Comparison of ENCODE assay signal across 1 cellular context in the genomic region with DNA sequence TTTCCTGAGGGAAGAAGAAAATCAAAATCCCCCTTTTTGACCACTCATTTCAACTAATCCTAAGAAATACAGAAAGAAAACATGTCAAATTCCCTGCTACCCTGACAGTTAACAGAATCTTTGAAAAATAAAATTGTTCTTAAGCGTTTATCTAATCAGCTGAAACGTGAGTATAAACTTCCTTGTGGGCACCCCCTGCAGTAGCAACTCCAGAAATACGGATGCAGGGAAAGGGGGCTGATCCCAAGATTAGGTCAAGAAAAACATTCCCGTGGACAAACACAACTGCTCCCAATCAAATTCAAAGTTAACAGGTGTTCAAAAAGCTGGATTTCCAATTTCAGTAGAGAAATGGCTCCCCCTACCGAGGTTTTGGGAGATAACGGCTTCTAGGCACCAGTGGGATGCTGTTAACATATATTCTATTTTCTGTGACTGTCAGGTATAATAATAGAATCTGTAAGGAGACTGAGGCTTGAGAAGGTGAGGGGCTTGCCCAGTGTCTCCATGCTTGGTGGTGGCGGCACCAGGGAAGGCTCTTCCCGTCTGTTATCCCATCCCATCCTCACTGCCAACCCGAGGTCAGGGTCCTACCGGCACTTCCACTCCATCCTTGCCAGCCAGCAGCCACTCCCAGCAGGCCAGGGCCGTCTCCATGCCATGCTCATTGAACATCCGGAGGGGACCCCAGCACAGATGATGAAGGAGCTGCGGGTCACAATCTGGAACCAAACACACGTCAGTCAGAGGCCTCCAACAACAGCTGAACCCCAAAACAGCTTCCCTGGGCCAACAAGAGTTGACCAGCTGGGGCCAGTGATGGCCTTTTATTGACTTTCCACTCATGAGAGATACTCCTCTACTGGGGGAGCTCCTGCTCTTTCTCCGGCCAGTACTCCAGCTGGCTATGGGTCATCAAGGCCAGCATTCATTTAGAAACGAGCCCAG.
A peak's percentile ranks its signal among the peaks of the same experiment; 100 is the strongest.
TF ChIP-seq lines count a peak whose summit lies in the region.

No MANE protein-coding gene starts in this region.

TF ChIP-seq in K562, 482 proteins besides CTCF, POLR2A, EP300 and RAD21 (continued from another document and continues in another):
- TF ChIP-seq ZNF445 (CRISPR knock-in tag; IDR thresholded peaks at IDR 0.05; ENCODE audit: low read depth) (no peak), DACH1 (IDR thresholded peaks at IDR 0.05; ENCODE audit: partially characterized antibody) (peak; percentile 76), ARID2 (IDR thresholded peaks at IDR 0.05) (0 out of 2 replicates have a peak, but pooled peaks have one; percentile 6), ARHGAP35 (IDR thresholded peaks at IDR 0.05; ENCODE audit: partially characterized antibody) (no peak), ZNF583 (CRISPR knock-in tag; IDR thresholded peaks at IDR 0.05) (no peak), ZNF311 (CRISPR knock-in tag; IDR thresholded peaks at IDR 0.05) (no peak), YY1 (IDR thresholded peaks at IDR 0.05; ENCODE audit: borderline replicate concordance in 1 of 3, control insufficient read depth in 1 of 3, extremely low read depth in 1 of 3, insufficient read depth in 3 of 3, insufficient read length in 1 of 3, insufficient replicate concordance in 2 of 3, low read depth in 1 of 3, low read length in 2 of 3) (no peak), TOE1 (IDR thresholded peaks at IDR 0.05; ENCODE audit: borderline replicate concordance) (no peak), TOE1 (CRISPR knock-in tag; IDR thresholded peaks at IDR 0.05; ENCODE audit: borderline replicate concordance, low read depth) (no peak), YBX1 (IDR thresholded peaks at IDR 0.05) (no peak), TEAD4 (IDR thresholded peaks at IDR 0.05; ENCODE audit: low read length) (no peak; the same call in 1 of the 2 replicates), TEAD4 (CRISPR knock-in tag; IDR thresholded peaks at IDR 0.05; ENCODE audit: borderline replicate concordance) (0 out of 2 replicates have a peak, but pooled peaks have one; percentile 26), LCOR (CRISPR knock-in tag; IDR thresholded peaks at IDR 0.05) (0 out of 2 replicates have a peak, but pooled peaks have one; percentile 56), NFE2L1 (tag; IDR thresholded peaks at IDR 0.05; ENCODE audit: borderline replicate concordance, low read depth) (no peak; the same call in 1 of the 2 replicates), KAT8 (IDR thresholded peaks at IDR 0.05; ENCODE audit: low read depth) (no peak), PURB (CRISPR knock-in tag; IDR thresholded peaks at IDR 0.05; ENCODE audit: low read depth) (no peak), RBM15 (IDR thresholded peaks at IDR 0.05; ENCODE audit: insufficient read depth, low read length) (no peak), GABPB1 (CRISPR knock-in tag; IDR thresholded peaks at IDR 0.05) (0 out of 2 replicates have a peak, but pooled peaks have one; percentile 33), HSF4 (CRISPR knock-in tag; IDR thresholded peaks at IDR 0.05; ENCODE audit: borderline replicate concordance) (0 out of 2 replicates have a peak, but pooled peaks have one; percentile 46), ZNF197 (CRISPR knock-in tag; IDR thresholded peaks at IDR 0.05; ENCODE audit: low read depth) (no peak), EGR1 (conservative IDR thresholded peaks at IDR 0.05) (no peak), JUNB (CRISPR knock-in tag; conservative IDR thresholded peaks at IDR 0.05) (no peak), ZNF79 (CRISPR knock-in tag; IDR thresholded peaks at IDR 0.05; ENCODE audit: low read depth) (no peak), NCOR1 (IDR thresholded peaks at IDR 0.05) (no peak), BRD4 (IDR thresholded peaks at IDR 0.05) (no peak), POLR2AphosphoS2 (IDR thresholded peaks at IDR 0.05; ENCODE audit: low read length) (no peak)
- TF ChIP-seq, protein P1, sequence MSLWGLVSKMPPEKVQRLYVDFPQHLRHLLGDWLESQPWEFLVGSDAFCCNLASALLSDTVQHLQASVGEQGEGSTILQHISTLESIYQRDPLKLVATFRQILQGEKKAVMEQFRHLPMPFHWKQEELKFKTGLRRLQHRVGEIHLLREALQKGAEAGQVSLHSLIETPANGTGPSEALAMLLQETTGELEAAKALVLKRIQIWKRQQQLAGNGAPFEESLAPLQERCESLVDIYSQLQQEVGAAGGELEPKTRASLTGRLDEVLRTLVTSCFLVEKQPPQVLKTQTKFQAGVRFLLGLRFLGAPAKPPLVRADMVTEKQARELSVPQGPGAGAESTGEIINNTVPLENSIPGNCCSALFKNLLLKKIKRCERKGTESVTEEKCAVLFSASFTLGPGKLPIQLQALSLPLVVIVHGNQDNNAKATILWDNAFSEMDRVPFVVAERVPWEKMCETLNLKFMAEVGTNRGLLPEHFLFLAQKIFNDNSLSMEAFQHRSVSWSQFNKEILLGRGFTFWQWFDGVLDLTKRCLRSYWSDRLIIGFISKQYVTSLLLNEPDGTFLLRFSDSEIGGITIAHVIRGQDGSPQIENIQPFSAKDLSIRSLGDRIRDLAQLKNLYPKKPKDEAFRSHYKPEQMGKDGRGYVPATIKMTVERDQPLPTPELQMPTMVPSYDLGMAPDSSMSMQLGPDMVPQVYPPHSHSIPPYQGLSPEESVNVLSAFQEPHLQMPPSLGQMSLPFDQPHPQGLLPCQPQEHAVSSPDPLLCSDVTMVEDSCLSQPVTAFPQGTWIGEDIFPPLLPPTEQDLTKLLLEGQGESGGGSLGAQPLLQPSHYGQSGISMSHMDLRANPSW (CRISPR knock-in tag; IDR thresholded peaks at IDR 0.05): no peak
- TF ChIP-seq, protein P2, sequence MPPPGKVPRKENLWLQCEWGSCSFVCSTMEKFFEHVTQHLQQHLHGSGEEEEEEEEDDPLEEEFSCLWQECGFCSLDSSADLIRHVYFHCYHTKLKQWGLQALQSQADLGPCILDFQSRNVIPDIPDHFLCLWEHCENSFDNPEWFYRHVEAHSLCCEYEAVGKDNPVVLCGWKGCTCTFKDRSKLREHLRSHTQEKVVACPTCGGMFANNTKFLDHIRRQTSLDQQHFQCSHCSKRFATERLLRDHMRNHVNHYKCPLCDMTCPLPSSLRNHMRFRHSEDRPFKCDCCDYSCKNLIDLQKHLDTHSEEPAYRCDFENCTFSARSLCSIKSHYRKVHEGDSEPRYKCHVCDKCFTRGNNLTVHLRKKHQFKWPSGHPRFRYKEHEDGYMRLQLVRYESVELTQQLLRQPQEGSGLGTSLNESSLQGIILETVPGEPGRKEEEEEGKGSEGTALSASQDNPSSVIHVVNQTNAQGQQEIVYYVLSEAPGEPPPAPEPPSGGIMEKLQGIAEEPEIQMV (tag; conservative IDR thresholded peaks at IDR 0.05; ENCODE audit: low read depth): no peak
- TF ChIP-seq, protein P3, sequence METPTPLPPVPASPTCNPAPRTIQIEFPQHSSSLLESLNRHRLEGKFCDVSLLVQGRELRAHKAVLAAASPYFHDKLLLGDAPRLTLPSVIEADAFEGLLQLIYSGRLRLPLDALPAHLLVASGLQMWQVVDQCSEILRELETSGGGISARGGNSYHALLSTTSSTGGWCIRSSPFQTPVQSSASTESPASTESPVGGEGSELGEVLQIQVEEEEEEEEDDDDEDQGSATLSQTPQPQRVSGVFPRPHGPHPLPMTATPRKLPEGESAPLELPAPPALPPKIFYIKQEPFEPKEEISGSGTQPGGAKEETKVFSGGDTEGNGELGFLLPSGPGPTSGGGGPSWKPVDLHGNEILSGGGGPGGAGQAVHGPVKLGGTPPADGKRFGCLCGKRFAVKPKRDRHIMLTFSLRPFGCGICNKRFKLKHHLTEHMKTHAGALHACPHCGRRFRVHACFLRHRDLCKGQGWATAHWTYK (CRISPR knock-in tag; IDR thresholded peaks at IDR 0.05): no peak
- TF ChIP-seq, protein P4, sequence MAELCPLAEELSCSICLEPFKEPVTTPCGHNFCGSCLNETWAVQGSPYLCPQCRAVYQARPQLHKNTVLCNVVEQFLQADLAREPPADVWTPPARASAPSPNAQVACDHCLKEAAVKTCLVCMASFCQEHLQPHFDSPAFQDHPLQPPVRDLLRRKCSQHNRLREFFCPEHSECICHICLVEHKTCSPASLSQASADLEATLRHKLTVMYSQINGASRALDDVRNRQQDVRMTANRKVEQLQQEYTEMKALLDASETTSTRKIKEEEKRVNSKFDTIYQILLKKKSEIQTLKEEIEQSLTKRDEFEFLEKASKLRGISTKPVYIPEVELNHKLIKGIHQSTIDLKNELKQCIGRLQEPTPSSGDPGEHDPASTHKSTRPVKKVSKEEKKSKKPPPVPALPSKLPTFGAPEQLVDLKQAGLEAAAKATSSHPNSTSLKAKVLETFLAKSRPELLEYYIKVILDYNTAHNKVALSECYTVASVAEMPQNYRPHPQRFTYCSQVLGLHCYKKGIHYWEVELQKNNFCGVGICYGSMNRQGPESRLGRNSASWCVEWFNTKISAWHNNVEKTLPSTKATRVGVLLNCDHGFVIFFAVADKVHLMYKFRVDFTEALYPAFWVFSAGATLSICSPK (IDR thresholded peaks at IDR 0.05; ENCODE audit: borderline replicate concordance): no peak
- TF ChIP-seq, protein P5, sequence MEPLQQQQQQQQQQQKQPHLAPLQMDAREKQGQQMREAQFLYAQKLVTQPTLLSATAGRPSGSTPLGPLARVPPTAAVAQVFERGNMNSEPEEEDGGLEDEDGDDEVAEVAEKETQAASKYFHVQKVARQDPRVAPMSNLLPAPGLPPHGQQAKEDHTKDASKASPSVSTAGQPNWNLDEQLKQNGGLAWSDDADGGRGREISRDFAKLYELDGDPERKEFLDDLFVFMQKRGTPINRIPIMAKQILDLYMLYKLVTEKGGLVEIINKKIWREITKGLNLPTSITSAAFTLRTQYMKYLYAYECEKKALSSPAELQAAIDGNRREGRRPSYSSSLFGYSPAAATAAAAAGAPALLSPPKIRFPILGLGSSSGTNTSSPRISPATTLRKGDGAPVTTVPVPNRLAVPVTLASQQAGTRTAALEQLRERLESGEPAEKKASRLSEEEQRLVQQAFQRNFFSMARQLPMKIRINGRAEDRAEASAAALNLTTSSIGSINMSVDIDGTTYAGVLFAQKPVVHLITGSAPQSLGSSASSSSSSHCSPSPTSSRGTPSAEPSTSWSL (CRISPR knock-in tag; IDR thresholded peaks at IDR 0.05; ENCODE audit: borderline replicate concordance): no peak
- TF ChIP-seq, protein P6, sequence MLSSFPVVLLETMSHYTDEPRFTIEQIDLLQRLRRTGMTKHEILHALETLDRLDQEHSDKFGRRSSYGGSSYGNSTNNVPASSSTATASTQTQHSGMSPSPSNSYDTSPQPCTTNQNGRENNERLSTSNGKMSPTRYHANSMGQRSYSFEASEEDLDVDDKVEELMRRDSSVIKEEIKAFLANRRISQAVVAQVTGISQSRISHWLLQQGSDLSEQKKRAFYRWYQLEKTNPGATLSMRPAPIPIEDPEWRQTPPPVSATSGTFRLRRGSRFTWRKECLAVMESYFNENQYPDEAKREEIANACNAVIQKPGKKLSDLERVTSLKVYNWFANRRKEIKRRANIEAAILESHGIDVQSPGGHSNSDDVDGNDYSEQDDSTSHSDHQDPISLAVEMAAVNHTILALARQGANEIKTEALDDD (IDR thresholded peaks at IDR 0.05): no peak
- TF ChIP-seq, protein P7, sequence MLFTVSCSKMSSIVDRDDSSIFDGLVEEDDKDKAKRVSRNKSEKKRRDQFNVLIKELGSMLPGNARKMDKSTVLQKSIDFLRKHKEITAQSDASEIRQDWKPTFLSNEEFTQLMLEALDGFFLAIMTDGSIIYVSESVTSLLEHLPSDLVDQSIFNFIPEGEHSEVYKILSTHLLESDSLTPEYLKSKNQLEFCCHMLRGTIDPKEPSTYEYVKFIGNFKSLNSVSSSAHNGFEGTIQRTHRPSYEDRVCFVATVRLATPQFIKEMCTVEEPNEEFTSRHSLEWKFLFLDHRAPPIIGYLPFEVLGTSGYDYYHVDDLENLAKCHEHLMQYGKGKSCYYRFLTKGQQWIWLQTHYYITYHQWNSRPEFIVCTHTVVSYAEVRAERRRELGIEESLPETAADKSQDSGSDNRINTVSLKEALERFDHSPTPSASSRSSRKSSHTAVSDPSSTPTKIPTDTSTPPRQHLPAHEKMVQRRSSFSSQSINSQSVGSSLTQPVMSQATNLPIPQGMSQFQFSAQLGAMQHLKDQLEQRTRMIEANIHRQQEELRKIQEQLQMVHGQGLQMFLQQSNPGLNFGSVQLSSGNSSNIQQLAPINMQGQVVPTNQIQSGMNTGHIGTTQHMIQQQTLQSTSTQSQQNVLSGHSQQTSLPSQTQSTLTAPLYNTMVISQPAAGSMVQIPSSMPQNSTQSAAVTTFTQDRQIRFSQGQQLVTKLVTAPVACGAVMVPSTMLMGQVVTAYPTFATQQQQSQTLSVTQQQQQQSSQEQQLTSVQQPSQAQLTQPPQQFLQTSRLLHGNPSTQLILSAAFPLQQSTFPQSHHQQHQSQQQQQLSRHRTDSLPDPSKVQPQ (CRISPR knock-in tag; IDR thresholded peaks at IDR 0.05; ENCODE audit: borderline replicate concordance): no peak
- TF ChIP-seq, protein P8, sequence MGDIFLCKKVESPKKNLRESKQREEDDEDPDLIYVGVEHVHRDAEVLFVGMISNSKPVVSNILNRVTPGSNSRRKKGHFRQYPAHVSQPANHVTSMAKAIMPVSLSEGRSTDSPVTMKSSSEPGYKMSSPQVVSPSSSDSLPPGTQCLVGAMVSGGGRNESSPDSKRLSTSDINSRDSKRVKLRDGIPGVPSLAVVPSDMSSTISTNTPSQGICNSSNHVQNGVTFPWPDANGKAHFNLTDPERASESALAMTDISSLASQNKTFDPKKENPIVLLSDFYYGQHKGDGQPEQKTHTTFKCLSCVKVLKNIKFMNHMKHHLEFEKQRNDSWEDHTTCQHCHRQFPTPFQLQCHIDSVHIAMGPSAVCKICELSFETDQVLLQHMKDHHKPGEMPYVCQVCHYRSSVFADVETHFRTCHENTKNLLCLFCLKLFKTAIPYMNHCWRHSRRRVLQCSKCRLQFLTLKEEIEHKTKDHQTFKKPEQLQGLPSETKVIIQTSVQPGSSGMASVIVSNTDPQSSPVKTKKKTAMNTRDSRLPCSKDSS (IDR thresholded peaks at IDR 0.05; ENCODE audit: low read depth, partially characterized antibody): no peak
- TF ChIP-seq, protein P9, sequence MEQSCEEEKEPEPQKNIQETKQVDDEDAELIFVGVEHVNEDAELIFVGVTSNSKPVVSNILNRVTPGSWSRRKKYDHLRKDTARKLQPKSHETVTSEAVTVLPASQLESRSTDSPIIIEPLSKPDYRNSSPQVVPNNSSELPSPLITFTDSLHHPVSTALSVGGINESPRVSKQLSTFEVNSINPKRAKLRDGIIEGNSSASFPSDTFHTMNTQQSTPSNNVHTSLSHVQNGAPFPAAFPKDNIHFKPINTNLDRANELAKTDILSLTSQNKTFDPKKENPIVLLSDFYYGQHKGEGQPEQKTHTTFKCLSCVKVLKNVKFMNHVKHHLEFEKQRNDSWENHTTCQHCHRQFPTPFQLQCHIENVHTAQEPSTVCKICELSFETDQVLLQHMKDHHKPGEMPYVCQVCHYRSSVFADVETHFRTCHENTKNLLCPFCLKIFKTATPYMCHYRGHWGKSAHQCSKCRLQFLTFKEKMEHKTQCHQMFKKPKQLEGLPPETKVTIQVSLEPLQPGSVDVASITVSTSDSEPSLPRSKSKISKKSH (CRISPR knock-in tag; IDR thresholded peaks at IDR 0.05): no peak
- TF ChIP-seq, protein P10, sequence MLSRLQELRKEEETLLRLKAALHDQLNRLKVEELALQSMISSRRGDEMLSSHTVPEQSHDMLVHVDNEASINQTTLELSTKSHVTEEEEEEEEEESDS (CRISPR knock-in tag; IDR thresholded peaks at IDR 0.05): no peak
- TF ChIP-seq, protein P11, sequence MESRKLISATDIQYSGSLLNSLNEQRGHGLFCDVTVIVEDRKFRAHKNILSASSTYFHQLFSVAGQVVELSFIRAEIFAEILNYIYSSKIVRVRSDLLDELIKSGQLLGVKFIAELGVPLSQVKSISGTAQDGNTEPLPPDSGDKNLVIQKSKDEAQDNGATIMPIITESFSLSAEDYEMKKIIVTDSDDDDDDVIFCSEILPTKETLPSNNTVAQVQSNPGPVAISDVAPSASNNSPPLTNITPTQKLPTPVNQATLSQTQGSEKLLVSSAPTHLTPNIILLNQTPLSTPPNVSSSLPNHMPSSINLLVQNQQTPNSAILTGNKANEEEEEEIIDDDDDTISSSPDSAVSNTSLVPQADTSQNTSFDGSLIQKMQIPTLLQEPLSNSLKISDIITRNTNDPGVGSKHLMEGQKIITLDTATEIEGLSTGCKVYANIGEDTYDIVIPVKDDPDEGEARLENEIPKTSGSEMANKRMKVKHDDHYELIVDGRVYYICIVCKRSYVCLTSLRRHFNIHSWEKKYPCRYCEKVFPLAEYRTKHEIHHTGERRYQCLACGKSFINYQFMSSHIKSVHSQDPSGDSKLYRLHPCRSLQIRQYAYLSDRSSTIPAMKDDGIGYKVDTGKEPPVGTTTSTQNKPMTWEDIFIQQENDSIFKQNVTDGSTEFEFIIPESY (CRISPR knock-in tag; IDR thresholded peaks at IDR 0.05): no peak
